23 cellular contexts compared by ENCODE assay signal in the genomic region with DNA sequence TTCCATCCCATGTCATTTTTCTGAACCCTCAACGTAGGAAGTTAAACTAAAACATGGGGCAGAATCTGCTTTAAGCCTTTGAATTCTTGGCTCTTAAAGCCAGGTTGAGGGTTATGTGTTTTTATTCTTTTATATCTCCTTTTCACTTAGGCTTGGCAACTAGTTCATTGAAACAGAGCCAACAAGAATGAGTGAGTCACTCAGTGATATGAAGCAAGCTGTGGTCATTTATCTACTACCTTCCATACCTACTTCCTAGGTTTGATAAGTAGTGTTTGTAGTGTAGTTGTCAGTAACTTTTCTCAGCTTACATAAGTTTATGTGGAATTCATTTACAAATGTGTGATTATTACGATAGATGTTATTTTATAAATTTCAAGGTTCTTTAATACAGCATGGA.
DNase-seq lines count a peak whose midpoint lies in the region; ATAC-seq and TF ChIP-seq lines count a peak whose summit lies in the region.
"Had no signal": no experiment of that assay in that cellular context is flagged by ENCODE, and none has a peak within 500 bp of the region (broad histone marks: within the 10 kb centered on the region; RNA-seq: fewer than 3 reads in every experiment).

No MANE protein-coding gene starts in this region.

- H3K4me3 ChIP-seq in astrocyte of the spinal cord (ENCODE audit: low read depth, low read length) (no peak overlapping the region), fibroblast of pulmonary artery (replicated peaks; ENCODE audit: low read depth, low read length) (no peak overlapping the region), skeletal muscle cell (ENCODE audit: low read depth, low read length) (no peak overlapping the region)
- H3K4me3 ChIP-seq: cardiac muscle cell, dorsolateral prefrontal cortex, esophagus squamous epithelium, GM23338, PC-9, SK-N-MC, skin epidermis, transverse colon had no signal

- in situ Hi-C loops in astrocyte of the spinal cord (cut with HindIII; ENCODE audit: low sequenced_read_pairs): no loop called here

- DNase-seq in LHCN-M2 (ENCODE audit: low read depth) (peak; percentile 25), astrocyte of the spinal cord (ENCODE audit: low read depth, low spot score) (peak; percentile 49), fibroblast of pulmonary artery (ENCODE audit: low read depth) (peak; percentile 59), skeletal muscle cell (ENCODE audit: low read depth) (peak; percentile 3), T1000 (lab: John Stamatoyannopoulos, UW) (no peak)
- DNase-seq: activated CD8-positive, alpha-beta memory T cell treated with anti-CD3 and anti-CD28 coated beads for 24 hours; activated T-cell treated with anti-CD3 and anti-CD28 coated beads, Interleukin-2, amount 50 U/mL, for 48 hours; COR-L47; dorsolateral prefrontal cortex; esophagus squamous epithelium; hippocampal formation; mesenchymal stem cell; naive thymus-derived CD8-positive, alpha-beta T cell; NCI-H1436 treated with DMSO at 0.1 percent for 48 hours; PC-9; transverse colon had no signal

- TF ChIP-seq CTCF in astrocyte of the spinal cord (IDR thresholded peaks at IDR 0.05; ENCODE audit: low read depth, low read length): no peak
- TF ChIP-seq CTCF in fibroblast of pulmonary artery (IDR thresholded peaks at IDR 0.05; ENCODE audit: low read length, missing control alignments): no peak

- ATAC-seq in HG02870 (IDR thresholded peaks at IDR 0.05; ENCODE audit: unreplicated experiment): no peak
- ATAC-seq in HG03565 (IDR thresholded peaks at IDR 0.05; ENCODE audit: unreplicated experiment): no peak
- ATAC-seq: activated naive CD4-positive, alpha-beta T cell treated with anti-CD3 and anti-CD28 coated beads, Interleukin-2, amount 50 U/mL, for 72 hours; GM23338; naive thymus-derived CD8-positive, alpha-beta T cell had no signal
